In genomic region chr9:33044162-33044673, GRCh38 we compare ENCODE assay signal across 8 cellular contexts. TPM values are rescaled to one million over a fixed set of nuclear protein-coding genes. Genes with fewer than 3 reads are reported as not detected.
DNase-seq lines count a peak whose midpoint lies in the region; ATAC-seq and TF ChIP-seq lines count a peak whose summit lies in the region.

No MANE protein-coding gene starts in this region.

- peak; percentile 58 to 83 (median 60) for DNase-seq in CD4-positive, alpha-beta memory T cell
- DNase-seq in HL-60 (ENCODE audit: low read depth in 1 of 2, low spot score in 1 of 2) (peak; percentile 86 to 89), NT2/D1 (ENCODE audit: low read depth, low spot score) (peak; percentile 72)
- DNase-seq in activated T-cell treated with anti-CD3 and anti-CD28 coated beads, Interleukin-2, amount 50 U/mL, for 72 hours = peak; percentile 67 to 72
- DNase-seq in stimulated activated CD8-positive, alpha-beta memory T cell treated with anti-CD3 and anti-CD28 coated beads, Interleukin-7, amount 100 ng/mL, for 24 hours (ENCODE audit: low read depth) = peak; percentile 15

- peaks cover 22 to 42% of the 10 kb centered on the region in 2 donors for H3K36me3 Mint-ChIP-seq in CD4-positive, alpha-beta memory T cell
- peaks cover 2 to 20% of the 10 kb centered on the region in 2 donors for H3K36me3 Mint-ChIP-seq in activated T-cell treated with anti-CD3 and anti-CD28 coated beads, Interleukin-2, amount 50 U/mL, for 72 hours (ENCODE audit: insufficient read depth in 2 of 2)

- H3K27me3 ChIP-seq in CD4-positive, alpha-beta memory T cell (ENCODE audit: insufficient read depth, low read length) = no peaks in the 10 kb centered on the region
- H3K27me3 ChIP-seq in HL-60 (ENCODE audit: insufficient read depth, poor library complexity, severe bottlenecking) (no peaks in the 10 kb centered on the region), NT2/D1 (ENCODE audit: insufficient read depth, insufficient read length) (no peaks in the 10 kb centered on the region), mucosa of rectum (ENCODE audit: control insufficient read depth in 2 of 2, insufficient read depth in 2 of 2, low read length in 2 of 2) (no peaks in the 10 kb centered on the region)

- ATAC-seq in GM19452 (IDR thresholded peaks at IDR 0.05; ENCODE audit: unreplicated experiment) (peak; percentile 75), esophagus mucosa (peak; percentile 93)
- ATAC-seq in activated T-cell treated with anti-CD3 and anti-CD28 coated beads, Interleukin-2, amount 50 U/mL, for 72 hours (replicated peaks in 1 of 2) = peak; percentile 67 to 85

- TF ChIP-seq CTCF in HL-60 (IDR thresholded peaks at IDR 0.05; ENCODE audit: insufficient read depth, low read length) = no peak

- H3K4me3 ChIP-seq in CD4-positive, alpha-beta memory T cell (ENCODE audit: low read length in 2 of 2) = peak overlapping the region; percentile 37 to 58
- H3K4me3 ChIP-seq in HL-60 (replicated peaks; ENCODE audit: insufficient read depth, low read length) = peak overlapping the region; percentile 48
- H3K4me3 ChIP-seq in NT2/D1 (ENCODE audit: insufficient read length, low read depth) = peak overlapping the region; percentile 41
- peak overlapping the region; percentile 82 to 88 for H3K4me3 ChIP-seq in mucosa of rectum (ENCODE audit: low read length in 2 of 2)

- peaks cover 10% of the 10 kb centered on the region for H3K36me3 ChIP-seq in CD4-positive, alpha-beta memory T cell (ENCODE audit: insufficient read depth, low read length)
- H3K36me3 ChIP-seq in NT2/D1 (ENCODE audit: insufficient read depth, insufficient read length, low read length) = peaks cover 41% of the 10 kb centered on the region
- peaks cover 23 to 34% of the 10 kb centered on the region in 2 donors for H3K36me3 ChIP-seq in mucosa of rectum (ENCODE audit: control insufficient read depth in 2 of 2, insufficient read depth in 2 of 2, low read length in 2 of 2)

- CTCF ChIA-PET in CD4-positive, alpha-beta memory T cell (lab: Charles Lee; ENCODE audit: partially characterized antibody) = interaction anchor here (1.0 to 1.3 kb wide), 2 partner anchors 12 to 20 kb away, joined by 3 read pairs; no protein-coding TSS in a partner anchor

- peak overlapping the region; percentile 54 to 92 (median 85) for H3K27ac Mint-ChIP-seq in CD4-positive, alpha-beta memory T cell
- peak overlapping the region; percentile 79 for H3K27ac Mint-ChIP-seq in activated T-cell treated with anti-CD3 and anti-CD28 coated beads, Interleukin-2, amount 50 U/mL, for 72 hours

- H3K27me3 Mint-ChIP-seq in CD4-positive, alpha-beta memory T cell = no peaks in the 10 kb centered on the region
- no peaks in the 10 kb centered on the region for H3K27me3 Mint-ChIP-seq in activated T-cell treated with anti-CD3 and anti-CD28 coated beads, Interleukin-2, amount 50 U/mL, for 72 hours (ENCODE audit: low read depth)

- POLR2A ChIA-PET in CD4-positive, alpha-beta memory T cell (lab: Charles Lee; ENCODE audit: partially characterized antibody) = interaction anchor here (0.7 to 3.5 kb wide), 2 partner anchors 18 to 21 kb away, joined by 3 to 39 read pairs; partner anchors contain the start of gene DNAJA1

- H3K9ac ChIP-seq in NT2/D1 (ENCODE audit: insufficient read length, low read depth) = peak overlapping the region; percentile 75
- peak overlapping the region; percentile 80 to 95 for H3K9ac ChIP-seq in mucosa of rectum (ENCODE audit: low read depth in 1 of 2, low read length in 2 of 2)

- peaks cover 8% of the 10 kb centered on the region for H3K4me1 ChIP-seq in CD4-positive, alpha-beta memory T cell (ENCODE audit: insufficient read depth, low read length)
- no peaks in the 10 kb centered on the region for H3K4me1 ChIP-seq in NT2/D1 (ENCODE audit: insufficient read depth, insufficient read length)
- peaks cover 0 to 9% of the 10 kb centered on the region in 2 donors for H3K4me1 ChIP-seq in mucosa of rectum (ENCODE audit: control insufficient read depth in 2 of 2, insufficient read depth in 2 of 2, low read length in 2 of 2)

- peaks cover 10 to 19% (median 13%) of the 10 kb centered on the region in 4 donors for H3K4me1 Mint-ChIP-seq in CD4-positive, alpha-beta memory T cell
- peaks cover 21% of the 10 kb centered on the region for H3K4me1 Mint-ChIP-seq in activated T-cell treated with anti-CD3 and anti-CD28 coated beads, Interleukin-2, amount 50 U/mL, for 72 hours (ENCODE audit: low read depth)

- H3K9me3 Mint-ChIP-seq in CD4-positive, alpha-beta memory T cell = peaks cover 0 to 5% (median 0%) of the 10 kb centered on the region in 8 donors
- H3K9me3 Mint-ChIP-seq in activated T-cell treated with anti-CD3 and anti-CD28 coated beads, Interleukin-2, amount 50 U/mL, for 72 hours = no peaks in the 10 kb centered on the region

- intact Hi-C loops in CD4-positive, alpha-beta memory T cell (cut with micrococcal nuclease) = loop anchor here (1.0 to 5.0 kb wide), 2 partner anchors 19 to 33 kb away; partner anchors contain the start of genes DNAJA1 and SMU1

- H3K4me3 Mint-ChIP-seq in CD4-positive, alpha-beta memory T cell = peak overlapping the region; percentile 75 to 89 (median 84)
- peak overlapping the region; percentile 83 to 89 for H3K4me3 Mint-ChIP-seq in activated T-cell treated with anti-CD3 and anti-CD28 coated beads, Interleukin-2, amount 50 U/mL, for 72 hours

- no peaks in the 10 kb centered on the region for H3K9me3 ChIP-seq in CD4-positive, alpha-beta memory T cell (ENCODE audit: control insufficient read depth in 1 of 2, low read length in 2 of 2)
- H3K9me3 ChIP-seq in NT2/D1 (ENCODE audit: insufficient read depth, low read length) (no peaks in the 10 kb centered on the region), mucosa of rectum (ENCODE audit: control insufficient read depth in 2 of 2, low read length in 2 of 2) (no peaks in the 10 kb centered on the region)

- peak overlapping the region; percentile 58 for H3K27ac ChIP-seq in CD4-positive, alpha-beta memory T cell (ENCODE audit: low read depth, low read length)
- H3K27ac ChIP-seq in HL-60 (replicated peaks) (peak overlapping the region; percentile 26; the same call in 1 of the 2 replicates), mucosa of rectum (ENCODE audit: low read depth in 2 of 2, low read length in 2 of 2) (peak overlapping the region; percentile 85 to 91)

RNA-seq across cellular contexts. Expression of gene DNAJA1, which starts 19.1 kb away (rescaled TPM):
- 10 to 100 TPM; 79.8 to 84.4 TPM for total RNA-seq in CD4-positive, alpha-beta memory T cell
- 100 to 1,000 TPM in 1 of 2 donors, 10 to 100 TPM in 1; 80.4 to 122 TPM for polyA plus RNA-seq in CD4-positive, alpha-beta memory T cell
- 100 to 1,000 TPM; 108 to 112 TPM for total RNA-seq in activated T-cell treated with anti-CD3 and anti-CD28 coated beads, Interleukin-2, amount 50 U/mL, for 72 hours
- total RNA-seq in esophagus mucosa = 26.3 TPM

RNA-seq across cellular contexts. Expression of gene SMU1, which starts 32.3 kb away (rescaled TPM):
- 10 to 100 TPM; 30.9 to 31.6 TPM for total RNA-seq in CD4-positive, alpha-beta memory T cell
- 10 to 100 TPM; 21.8 to 33.0 TPM for polyA plus RNA-seq in CD4-positive, alpha-beta memory T cell
- 10 to 100 TPM; 23.4 to 27.6 TPM for total RNA-seq in activated T-cell treated with anti-CD3 and anti-CD28 coated beads, Interleukin-2, amount 50 U/mL, for 72 hours
- total RNA-seq in esophagus mucosa = 11.4 TPM

RNA-seq across cellular contexts. Expression of gene APTX, which starts 42.8 kb away (rescaled TPM):
- total RNA-seq in CD4-positive, alpha-beta memory T cell = 10 to 100 TPM; 26.3 to 28.1 TPM
- 10 to 100 TPM; 27.8 to 35.7 TPM for polyA plus RNA-seq in CD4-positive, alpha-beta memory T cell
- total RNA-seq in activated T-cell treated with anti-CD3 and anti-CD28 coated beads, Interleukin-2, amount 50 U/mL, for 72 hours = 10 to 100 TPM; 45.1 to 54.6 TPM
- total RNA-seq in esophagus mucosa = 31.4 TPM

Comparison
In these comparisons a context has a peak if more than half of its experiments do, and no peak if none do; other contexts are left out.
1. Peak in every context shown above with its lines: DNase-seq, ATAC-seq, H3K4me3 ChIP-seq and H3K27ac ChIP-seq.
2. DNase-seq: peak in every context shown above with its lines; median percentile 88 in HL-60; 72 in NT2/D1; 70 in activated T-cell treated with anti-CD3 and anti-CD28 coated beads, Interleukin-2, amount 50 U/mL, for 72 hours; 60 in CD4-positive, alpha-beta memory T cell; 15 in stimulated activated CD8-positive, alpha-beta memory T cell treated with anti-CD3 and anti-CD28 coated beads, Interleukin-7, amount 100 ng/mL, for 24 hours.
3. H3K27ac ChIP-seq: peak in every context shown above with its lines; median percentile 88 in mucosa of rectum; 58 in CD4-positive, alpha-beta memory T cell; 26 in HL-60.